Comparison of ENCODE assay signal across 28 cellular contexts in genomic region chr13:112208656-112209055, GRCh38.
"Had no signal": no experiment of that assay in that cellular context is flagged by ENCODE, and none has a peak within 500 bp of the region (broad histone marks: within the 10 kb centered on the region; RNA-seq: fewer than 3 reads in every experiment).

No MANE protein-coding gene starts in this region.

- DNase-seq: stimulated activated CD4-positive, alpha-beta T cell treated with anti-CD3 and anti-CD28 coated beads, Interleukin-2, amount 100 ng/mL, for 48 hours; stimulated activated CD4-positive, alpha-beta T cell treated with anti-CD3 and anti-CD28 coated beads, Interleukin-4, amount 100 ng/mL, for 1 hour; stimulated activated CD4-positive, alpha-beta T cell treated with anti-CD3 and anti-CD28 coated beads, Interleukin-4, amount 100 ng/mL, for 24 hours; stimulated activated CD4-positive, alpha-beta T cell treated with anti-CD3 and anti-CD28 coated beads, Interleukin-4, amount 100 ng/mL, for 4 hours; stimulated activated CD8-positive, alpha-beta memory T cell treated with anti-CD3 and anti-CD28 coated beads, Interleukin-4, amount 100 ng/mL, for 48 hours; stimulated activated naive B cell treated with anti-CD40 and anti-IgM and Interleukin-4, amounts not matched to agents 10 μg/mL and 1 μg/mL and 100 μg/mL, for 72 hours; stimulated activated naive CD4-positive, alpha-beta T cell; stimulated activated naive CD4-positive, alpha-beta T cell treated with Interleukin-2 at 50 U/mL for 16 hours; stimulated activated naive CD8-positive, alpha-beta T cell treated with anti-CD3 and anti-CD28 coated beads, Interleukin-15, amount 100 ng/mL, for 72 hours; stimulated activated naive CD8-positive, alpha-beta T cell treated with anti-CD3 and anti-CD28 coated beads, Interleukin-15, Interleukin-2, amounts not matched to agents 100 U/mL and 50 U/mL, for 24 hours; stomach; substantia nigra; testis; thyroid gland; tibial artery; transverse colon; trophoblast cell; upper lobe of right lung; uterus had no signal

- H3K4me1 ChIP-seq: thyroid gland, tibial artery, upper lobe of right lung, uterus, vagina had no signal

- H3K4me3 Mint-ChIP-seq: stimulated activated effector memory CD8-positive, alpha-beta T cell treated with anti-CD3 and anti-CD28 coated beads, Interleukin-12 subunit alpha, Interleukin-12 subunit beta, amount 100 ng/mL, for 72 hours; stimulated activated memory B cell treated with anti-CD40 and anti-IgM and Interleukin-4, amounts not matched to agents 10 μg/mL and 1 μg/mL and 100 μg/mL, for 72 hours; stimulated activated naive B cell treated with anti-CD40 and anti-IgM and Interleukin-4, amounts not matched to agents 10 μg/mL and 1 μg/mL and 100 μg/mL, for 72 hours; stimulated activated naive CD8-positive, alpha-beta T cell treated with anti-CD3 and anti-CD28 coated beads, Interleukin-15, amount 100 ng/mL, for 72 hours; stimulated activated naive CD8-positive, alpha-beta T cell treated with anti-CD3 and anti-CD28 coated beads, Interleukin-15, Interleukin-2, amounts not matched to agents 100 ng/mL and 50 ng/mL, for 24 hours; type B pancreatic cell had no signal

- H3K27me3 ChIP-seq: testis, upper lobe of left lung, uterus, vagina had no signal

- H3K36me3 Mint-ChIP-seq: stimulated activated effector memory CD8-positive, alpha-beta T cell treated with anti-CD3 and anti-CD28 coated beads, Interleukin-12 subunit alpha, Interleukin-12 subunit beta, amount 100 ng/mL, for 72 hours; stimulated activated memory B cell treated with anti-CD40 and anti-IgM and Interleukin-4, amounts not matched to agents 10 μg/mL and 1 μg/mL and 100 μg/mL, for 72 hours; stimulated activated naive B cell treated with anti-CD40 and anti-IgM and Interleukin-4, amounts not matched to agents 10 μg/mL and 1 μg/mL and 100 μg/mL, for 72 hours; type B pancreatic cell had no signal

- H3K27ac Mint-ChIP-seq: stimulated activated effector memory CD8-positive, alpha-beta T cell treated with anti-CD3 and anti-CD28 coated beads, Interleukin-12 subunit alpha, Interleukin-12 subunit beta, amount 100 ng/mL, for 72 hours; stimulated activated memory B cell treated with anti-CD40 and anti-IgM and Interleukin-4, amounts not matched to agents 10 μg/mL and 1 μg/mL and 100 μg/mL, for 72 hours; stimulated activated naive B cell treated with anti-CD40 and anti-IgM and Interleukin-4, amounts not matched to agents 10 μg/mL and 1 μg/mL and 100 μg/mL, for 72 hours; stimulated activated naive CD8-positive, alpha-beta T cell treated with anti-CD3 and anti-CD28 coated beads, Interleukin-15, amount 100 ng/mL, for 72 hours; stimulated activated naive CD8-positive, alpha-beta T cell treated with anti-CD3 and anti-CD28 coated beads, Interleukin-15, Interleukin-2, amounts not matched to agents 100 ng/mL and 50 ng/mL, for 24 hours; type B pancreatic cell had no signal

- H3K4me1 Mint-ChIP-seq: stimulated activated memory B cell treated with anti-CD40 and anti-IgM and Interleukin-4, amounts not matched to agents 10 μg/mL and 1 μg/mL and 100 μg/mL, for 72 hours had no signal

- H3K9me3 ChIP-seq: stomach, suprapubic skin, testis, thoracic aorta, thyroid gland, tibial artery, tibial nerve, transverse colon, upper lobe of left lung, upper lobe of right lung, uterus, vagina had no signal

- H3K27ac ChIP-seq: stomach, suprapubic skin, testis, thoracic aorta, thyroid gland, tibial artery, tibial nerve, transverse colon, upper lobe of left lung, upper lobe of right lung, uterus, vagina had no signal

- ATAC-seq: stimulated activated effector memory CD8-positive, alpha-beta T cell treated with anti-CD3 and anti-CD28 coated beads, Interleukin-12 subunit alpha, Interleukin-12 subunit beta, amount 100 ng/mL, for 72 hours; stimulated activated memory B cell treated with anti-CD40 and anti-IgM and Interleukin-4, amounts not matched to agents 10 μg/mL and 1 μg/mL and 100 μg/mL, for 72 hours; stimulated activated naive B cell treated with anti-CD40 and anti-IgM and Interleukin-4, amounts not matched to agents 10 μg/mL and 1 μg/mL and 100 μg/mL, for 72 hours; stimulated activated naive CD8-positive, alpha-beta T cell treated with anti-CD3 and anti-CD28 coated beads, Interleukin-15, amount 100 ng/mL, for 72 hours; stimulated activated naive CD8-positive, alpha-beta T cell treated with anti-CD3 and anti-CD28 coated beads, Interleukin-15, Interleukin-2, amounts not matched to agents 100 U/mL and 50 U/mL, for 24 hours; upper lobe of right lung had no signal

- H3K36me3 ChIP-seq: stomach, suprapubic skin, thoracic aorta, thyroid gland, tibial artery, tibial nerve, transverse colon, upper lobe of left lung, upper lobe of right lung, uterus, vagina had no signal

- H3K9me3 Mint-ChIP-seq: stimulated activated effector memory CD8-positive, alpha-beta T cell treated with anti-CD3 and anti-CD28 coated beads, Interleukin-12 subunit alpha, Interleukin-12 subunit beta, amount 100 ng/mL, for 72 hours; stimulated activated memory B cell treated with anti-CD40 and anti-IgM and Interleukin-4, amounts not matched to agents 10 μg/mL and 1 μg/mL and 100 μg/mL, for 72 hours; stimulated activated naive B cell treated with anti-CD40 and anti-IgM and Interleukin-4, amounts not matched to agents 10 μg/mL and 1 μg/mL and 100 μg/mL, for 72 hours; stimulated activated naive CD8-positive, alpha-beta T cell treated with anti-CD3 and anti-CD28 coated beads, Interleukin-15, amount 100 ng/mL, for 72 hours; stimulated activated naive CD8-positive, alpha-beta T cell treated with anti-CD3 and anti-CD28 coated beads, Interleukin-15, Interleukin-2, amounts not matched to agents 100 ng/mL and 50 ng/mL, for 24 hours; type B pancreatic cell had no signal

- H3K4me3 ChIP-seq: stomach, suprapubic skin, testis, thoracic aorta, thyroid gland, tibial artery, tibial nerve, transverse colon, upper lobe of left lung, upper lobe of right lung, uterus, vagina had no signal
